19 cellular contexts compared by ENCODE assay signal in genomic region chr14:105311838-105312237, GRCh38. TPM values are rescaled to one million over a fixed set of nuclear protein-coding genes. Genes with fewer than 3 reads are reported as not detected.
DNase-seq lines count a peak whose midpoint lies in the region; ATAC-seq, FAIRE-seq and TF ChIP-seq lines count a peak whose summit lies in the region.
"Had no signal": no experiment of that assay in that cellular context is flagged by ENCODE, and none has a peak within 500 bp of the region (broad histone marks: within the 10 kb centered on the region; RNA-seq: fewer than 3 reads in every experiment).

No MANE protein-coding gene starts in this region.

- peak overlapping the region; percentile 40 for H2AFZ ChIP-seq in K562 (ENCODE audit: low read depth, low read length)

- POLR2A ChIA-PET in K562 (lab: Yijun Ruan, JAX), result no interaction called here

- in situ Hi-C loops in K562 (cut with MboI), result no loop called here

- H3K79me2 ChIP-seq in K562 (ENCODE audit: control insufficient read depth, insufficient read depth, low read length), result peaks cover 17% of the 10 kb centered on the region

- TF ChIP-seq EP300 in K562 (IDR thresholded peaks at IDR 0.05; ENCODE audit: low read length), result no peak

- no peaks in the 10 kb centered on the region for H3K9me3 ChIP-seq in HUES64 (ENCODE audit: insufficient read depth, low read depth, low read length)
- H3K9me3 ChIP-seq in K562 (replicated peaks; ENCODE audit: control insufficient read depth, insufficient read depth, low read depth, low read length), result no peaks in the 10 kb centered on the region
- H3K9me3 ChIP-seq in colonic mucosa, result no peaks in the 10 kb centered on the region

- no peak for DNase-seq in K562 (ENCODE audit: extremely low read depth in 1 of 4, low spot score in 3 of 4)
- peak; percentile 37 for DNase-seq in left kidney (ENCODE audit: low read depth, low spot score)
- no peak for DNase-seq in AG20443 (ENCODE audit: low spot score)
- no peak for DNase-seq in colonic mucosa
- DNase-seq in NCI-H446 treated with DMSO at 0.1 percent for 48 hours (lab: John Stamatoyannopoulos, UW), result no peak
- DNase-seq: DMS153; EL; KBM-7; NCI-H1048; NCI-H146; NCI-H2107; NCI-H226; NCI-H69; NK-92 treated with Interleukin-12 subunit alpha and Interleukin-12 subunit beta, amount 100 ng/mL, for 24 hours; OCI-M1 had no signal

- H3K36me3 ChIP-seq in HUES64 (ENCODE audit: insufficient read depth, low read length), result no peaks in the 10 kb centered on the region
- H3K36me3 ChIP-seq in K562 (ENCODE audit: control insufficient read depth, insufficient read depth, low read length), result no peaks in the 10 kb centered on the region
- H3K36me3 ChIP-seq in colonic mucosa, result no peaks in the 10 kb centered on the region

- H3K27ac ChIP-seq in HUES64 (ENCODE audit: low read depth, low read length) (no peak overlapping the region), K562 (ENCODE audit: extremely low read depth, low read depth, low read length) (no peak overlapping the region), temporal lobe (ENCODE audit: low read depth, low read length) (peak overlapping the region; percentile 93), colonic mucosa (no peak overlapping the region)
- H3K27ac ChIP-seq: RWPE1 had no signal

- TF ChIP-seq RAD21 in K562 (CRISPR knock-in tag; conservative IDR thresholded peaks at IDR 0.05 in 1 of 2, IDR thresholded peaks at IDR 0.05 in 1 of 2), result no peak

- H3K4me1 ChIP-seq in HUES64 (ENCODE audit: insufficient read depth, low read length) (peaks cover 20% of the 10 kb centered on the region), K562 (replicated peaks in 1 of 2; ENCODE audit: control insufficient read depth in 2 of 2, insufficient read depth in 2 of 2, low read length in 2 of 2) (peaks cover 6 to 34% of the 10 kb centered on the region in 2 experiments; a peak in 4 of 5 replicates), colonic mucosa (peaks cover 6% of the 10 kb centered on the region)

- no peak for FAIRE-seq in K562 (lab: Jason Lieb, UNC)
- FAIRE-seq: HTR-8/SVneo had no signal

- CTCF ChIA-PET in K562 (lab: Yijun Ruan, JAX; ENCODE audit: low intra/inter-chr PET ratio), result no interaction called here

- H3K4me2 ChIP-seq in K562 (ENCODE audit: insufficient read depth, low read length), result no peak overlapping the region

- 75% methylated on average over 12 of the region's 12 CpGs for WGBS in HUES64
- WGBS in K562 (ENCODE audit: insufficient coverage, low coverage, missing lambda C conversion rate), result 100% methylated on average over 1 of the region's 12 CpGs

- H3K4me3 ChIP-seq in HUES64 (ENCODE audit: low read length), result no peak overlapping the region
- H3K4me3 ChIP-seq in K562, result no peak overlapping the region
- H3K4me3 ChIP-seq in colonic mucosa, result no peak overlapping the region

- no peaks in the 10 kb centered on the region for H3K9me1 ChIP-seq in K562 (ENCODE audit: control insufficient read depth, insufficient read depth, low read length)

- H4K20me1 ChIP-seq in K562 (replicated peaks; ENCODE audit: control insufficient read depth, insufficient read depth, low read length), result no peaks in the 10 kb centered on the region

- peaks cover 12% of the 10 kb centered on the region; the same call in 1 of the 2 replicates for H3K27me3 ChIP-seq in HUES64 (ENCODE audit: insufficient read depth, low read length)
- H3K27me3 ChIP-seq in K562 (ENCODE audit: control insufficient read depth in 2 of 2, insufficient read depth in 2 of 2, low read length in 2 of 2), result no peaks in the 10 kb centered on the region
- no peaks in the 10 kb centered on the region for H3K27me3 ChIP-seq in colonic mucosa

- TF ChIP-seq CTCF in K562 (IDR thresholded peaks at IDR 0.05 in 2 of 3, conservative IDR thresholded peaks at IDR 0.05 in 1 of 3; ENCODE audit: insufficient read depth in 2 of 3, low read depth in 1 of 3, low read length in 3 of 3), result no peak
- no peak for TF ChIP-seq CTCF in colonic mucosa (IDR thresholded peaks at IDR 0.05)

- no peak for TF ChIP-seq POLR2A in K562 (conservative IDR thresholded peaks at IDR 0.05)

- ATAC-seq in K562, result no peak

- no TSS peak for BruUV-seq in K562 (replicated peaks; lab: Mats Ljungman, UMichigan)

- 0 out of 2 replicates have a peak overlapping the region, but pooled peaks have one; percentile 36 for H3K9ac ChIP-seq in HUES64 (ENCODE audit: low read depth, low read length)
- H3K9ac ChIP-seq in K562 (ENCODE audit: insufficient read depth in 1 of 2, low read depth in 2 of 2, low read length in 2 of 2), result peak overlapping the region in 1 of 2 experiments; percentile 28; a peak in 1 of 4 replicates
- H3K9ac ChIP-seq in colonic mucosa (ENCODE audit: low read depth in 2 of 2, low read length in 2 of 2), result no peak overlapping the region

- intact Hi-C loops in K562 (cut with micrococcal nuclease), result no loop called here
- intact Hi-C loops in colonic mucosa (cut with DNase I), result no loop called here

TF ChIP-seq in K562, 482 proteins besides CTCF, POLR2A, EP300 and RAD21:
- TF ChIP-seq NFRKB (IDR thresholded peaks at IDR 0.05; ENCODE audit: low read depth), result no peak
- no peak for TF ChIP-seq KLF6 (CRISPR knock-in tag; IDR thresholded peaks at IDR 0.05; ENCODE audit: borderline replicate concordance)
- TF ChIP-seq L3MBTL2 (IDR thresholded peaks at IDR 0.05), result no peak
- 0 out of 2 replicates have a peak, but pooled peaks have one; percentile 24 for TF ChIP-seq ZBTB33 (CRISPR knock-in tag; IDR thresholded peaks at IDR 0.05)
- TF ChIP-seq TAF9B (IDR thresholded peaks at IDR 0.05; ENCODE audit: partially characterized antibody), result no peak
- no peak for TF ChIP-seq RBBP5 (IDR thresholded peaks at IDR 0.05; ENCODE audit: borderline replicate concordance, insufficient read depth, low read length, poor library complexity, severe bottlenecking)

RNA-seq across cellular contexts. Expression of gene PACS2, which starts 2.7 kb away (rescaled TPM):
- 28.8 TPM for polyA plus RNA-seq in HUES64 (2013, experiment 1 of 2)
- polyA plus RNA-seq in HUES64 (2013, experiment 2 of 2), result 32.9 TPM
- total RNA-seq in K562 (2011; cell fraction: chromatin; rRNA removed; ENCODE audit: low replicate concordance), result 28.1 and 70.2 TPM in 2 replicates
- total RNA-seq in K562 (2011; cell fraction: nucleolus; rRNA removed), result 30.5 and 32.4 TPM in 2 replicates
- total RNA-seq in K562 (2011; cell fraction: nucleoplasm; rRNA removed), result 22.4 and 23.7 TPM in 2 replicates
- total RNA-seq in K562 (2014; rRNA removed) (13.2 and 21.3 TPM in 2 replicates), K562 (2014; rRNA removed; fragmentation: Illumina TruSeq; extraction: Trizol) (4.4 and 5.9 TPM in 2 replicates), K562 (2015; rRNA removed; fragmentation: Illumina TruSeq; extraction: Trizol) (10.4 and 11.6 TPM in 2 replicates), K562 (2021) (20.8 and 21.0 TPM in 2 replicates), temporal lobe (67.9 TPM), colonic mucosa (10 to 100 TPM; 44.1 to 82.5 TPM)
- polyA plus RNA-seq in K562 (2011; rRNA removed) (8.8 and 9.9 TPM in 2 replicates), K562 (2014; fragmentation: Illumina TruSeq; extraction: Trizol) (4.3 and 9.0 TPM in 2 replicates), K562 (2014; fragmentation: Nextera tagmentation; extraction: Ambion mirVana) (under 1 TPM; 0.11 to 0.34 TPM), K562 (2014; rRNA removed) (14.6 and 16.6 TPM in 2 replicates)
- 6.8 and 14.3 TPM in 2 replicates for polyA plus RNA-seq in K562 (2011; cell fraction: cytosol; rRNA removed)
- 27.9 and 60.4 TPM in 2 replicates for polyA plus RNA-seq in K562 (2011; cell fraction: nucleus; rRNA removed)
- polyA plus RNA-seq in K562 (2012), result 16.4 and 29.4 TPM in 2 replicates
- polyA minus RNA-seq in K562 (2011; rRNA and poly(A)+ RNA removed), result 2.8 and 6.3 TPM in 2 replicates
- 10.2 and 13.9 TPM in 2 replicates for polyA minus RNA-seq in K562 (2011; cell fraction: cytosol; rRNA and poly(A)+ RNA removed)
- 8.9 and 15.8 TPM in 2 replicates for polyA minus RNA-seq in K562 (2011; cell fraction: nucleus; rRNA and poly(A)+ RNA removed)

RNA-seq across cellular contexts. Expression of gene BRF1, which starts 11.0 kb away (rescaled TPM):
- polyA plus RNA-seq in HUES64 (2013, experiment 1 of 2), result 11.6 TPM
- 17.1 TPM for polyA plus RNA-seq in HUES64 (2013, experiment 2 of 2)
- total RNA-seq in K562 (2011; cell fraction: chromatin; rRNA removed; ENCODE audit: low replicate concordance), result 71.0 and 136 TPM in 2 replicates
- 63.5 and 70.5 TPM in 2 replicates for total RNA-seq in K562 (2011; cell fraction: nucleolus; rRNA removed)
- 45.0 and 51.4 TPM in 2 replicates for total RNA-seq in K562 (2011; cell fraction: nucleoplasm; rRNA removed)
- total RNA-seq in K562 (2014; rRNA removed) (24.6 and 24.9 TPM in 2 replicates), K562 (2014; rRNA removed; fragmentation: Illumina TruSeq; extraction: Trizol) (6.9 and 9.3 TPM in 2 replicates), K562 (2015; rRNA removed; fragmentation: Illumina TruSeq; extraction: Trizol) (12.5 and 12.7 TPM in 2 replicates), K562 (2021) (22.5 and 22.6 TPM in 2 replicates), temporal lobe (57.0 TPM), colonic mucosa (10 to 100 TPM; 27.2 to 40.6 TPM)
- polyA plus RNA-seq in K562 (2011; rRNA removed) (3.6 and 5.6 TPM in 2 replicates), K562 (2014; fragmentation: Illumina TruSeq; extraction: Trizol) (8.2 and 10.5 TPM in 2 replicates), K562 (2014; fragmentation: Nextera tagmentation; extraction: Ambion mirVana) (under 1 TPM; 0.14 to 0.17 TPM), K562 (2014; rRNA removed) (12.8 and 14.6 TPM in 2 replicates)
- polyA plus RNA-seq in K562 (2011; cell fraction: cytosol; rRNA removed), result 3.3 and 6.4 TPM in 2 replicates
- polyA plus RNA-seq in K562 (2011; cell fraction: nucleus; rRNA removed), result 25.8 and 37.9 TPM in 2 replicates
- polyA plus RNA-seq in K562 (2012), result 14.4 and 14.8 TPM in 2 replicates
- polyA minus RNA-seq in K562 (2011; rRNA and poly(A)+ RNA removed), result 5.2 and 6.5 TPM in 2 replicates
- polyA minus RNA-seq in K562 (2011; cell fraction: cytosol; rRNA and poly(A)+ RNA removed), result 6.4 and 8.4 TPM in 2 replicates
- polyA minus RNA-seq in K562 (2011; cell fraction: nucleus; rRNA and poly(A)+ RNA removed), result 20.3 and 25.3 TPM in 2 replicates
